In genomic region chr3:58422756-58423324, GRCh38 we compare ENCODE assay signal across 10 cellular contexts. TPM values are rescaled to one million over a fixed set of nuclear protein-coding genes. Genes with fewer than 3 reads are reported as not detected.
DNase-seq lines count a peak whose midpoint lies in the region; ATAC-seq and TF ChIP-seq lines count a peak whose summit lies in the region.
"Had no signal": no experiment of that assay in that cellular context is flagged by ENCODE, and none has a peak within 500 bp of the region (broad histone marks: within the 10 kb centered on the region; RNA-seq: fewer than 3 reads in every experiment).

No MANE protein-coding gene starts in this region.

- H3K27ac ChIP-seq in CD4-positive, alpha-beta T cell (ENCODE audit: low read depth, low read length) = no peak overlapping the region
- H3K27ac ChIP-seq: neutrophil had no signal

- intact Hi-C loops in CD4-positive, alpha-beta T cell (cut with DNase I, micrococcal nuclease) = loop anchor here in 1 of 2 experiments (10.0 kb wide), 1 partner anchor 418 kb away; the partner anchor contains the start of gene FLNB

- no peaks in the 10 kb centered on the region for H3K4me1 Mint-ChIP-seq in CD4-positive, alpha-beta T cell (ENCODE audit: low read depth)
- no peaks in the 10 kb centered on the region for H3K4me1 Mint-ChIP-seq in mesothelial cell of epicardium

- H3K4me3 Mint-ChIP-seq in CD4-positive, alpha-beta T cell = no peak overlapping the region
- H3K4me3 Mint-ChIP-seq in mesothelial cell of epicardium = no peak overlapping the region

- 0 out of 2 replicates have a peak, but pooled peaks have one; percentile 36 for TF ChIP-seq RAD21 in Ishikawa (IDR thresholded peaks at IDR 0.05; ENCODE audit: low read depth)

- no peaks in the 10 kb centered on the region for H3K27me3 Mint-ChIP-seq in CD4-positive, alpha-beta T cell
- no peaks in the 10 kb centered on the region for H3K27me3 Mint-ChIP-seq in mesothelial cell of epicardium (ENCODE audit: low read depth)

- H3K36me3 Mint-ChIP-seq in CD4-positive, alpha-beta T cell (ENCODE audit: low read depth) = peaks cover 77% of the 10 kb centered on the region
- H3K36me3 Mint-ChIP-seq in mesothelial cell of epicardium = peaks cover 17% of the 10 kb centered on the region

- no peak for ATAC-seq in CD4-positive, alpha-beta T cell (ENCODE audit: poor library complexity)
- no peak for ATAC-seq in GM19395 (IDR thresholded peaks at IDR 0.05; ENCODE audit: unreplicated experiment)

- CTCF ChIA-PET in CD4-positive, alpha-beta T cell (lab: Charles Lee) = no interaction called here

- H3K9me3 Mint-ChIP-seq in CD4-positive, alpha-beta T cell = no peaks in the 10 kb centered on the region
- no peaks in the 10 kb centered on the region for H3K9me3 Mint-ChIP-seq in mesothelial cell of epicardium

- no peak for TF ChIP-seq EP300 in Ishikawa (IDR thresholded peaks at IDR 0.05; ENCODE audit: borderline replicate concordance)

- no peaks in the 10 kb centered on the region for H3K9me3 ChIP-seq in CD4-positive, alpha-beta T cell (ENCODE audit: control insufficient read depth, low read length)
- H3K9me3 ChIP-seq: neutrophil had no signal

- H3K27ac Mint-ChIP-seq in CD4-positive, alpha-beta T cell = peak overlapping the region; percentile 41
- peak overlapping the region; percentile 26 for H3K27ac Mint-ChIP-seq in mesothelial cell of epicardium

- no peaks in the 10 kb centered on the region for H3K27me3 ChIP-seq in CD4-positive, alpha-beta T cell (ENCODE audit: control insufficient read depth, insufficient read depth, low read length)
- H3K27me3 ChIP-seq: neutrophil had no signal

- TF ChIP-seq CTCF in CD4-positive, alpha-beta T cell (IDR thresholded peaks at IDR 0.05) = no peak
- TF ChIP-seq CTCF in mesothelial cell of epicardium (IDR thresholded peaks at IDR 0.05; ENCODE audit: unreplicated experiment) = no peak

- DNase-seq in CD4-positive, alpha-beta T cell = no peak
- peak; percentile 22 for DNase-seq in dermis blood vessel endothelial cell
- DNase-seq in mesothelial cell of epicardium (ENCODE audit: low spot score in 2 of 2, unreplicated experiment in 2 of 2) = no peak
- no peak for DNase-seq in NK-92 treated with Interleukin-12 subunit alpha and Interleukin-12 subunit beta, amount 100 ng/mL, for 24 hours (lab: John Stamatoyannopoulos, UW)
- DNase-seq in occipital lobe (lab: John Stamatoyannopoulos, UW) = no peak
- DNase-seq in NCI-H2196 treated with DMSO at 0.1 percent for 48 hours (lab: John Stamatoyannopoulos, UW; ENCODE audit: unreplicated experiment) = no peak
- DNase-seq: NCI-H2081 had no signal

- POLR2A ChIA-PET in CD4-positive, alpha-beta T cell (lab: Charles Lee) = no interaction called here

TF ChIP-seq in Ishikawa, 13 proteins besides CTCF, POLR2A, EP300 and RAD21:
- TF ChIP-seq TAF1 (IDR thresholded peaks at IDR 0.05; ENCODE audit: low read depth) (no peak), TCF12 (IDR thresholded peaks at IDR 0.05; ENCODE audit: low read depth) (no peak), NFIC (IDR thresholded peaks at IDR 0.05) (no peak), FOXM1 (IDR thresholded peaks at IDR 0.05; ENCODE audit: borderline replicate concordance, low read depth) (no peak), CREB1 (IDR thresholded peaks at IDR 0.05; ENCODE audit: low read depth) (no peak), CEBPB (IDR thresholded peaks at IDR 0.05) (no peak), EGR1 (IDR thresholded peaks at IDR 0.05) (no peak), USF1 (IDR thresholded peaks at IDR 0.05) (no peak), ZBTB7A (IDR thresholded peaks at IDR 0.05; ENCODE audit: low read depth) (no peak), YY1 (IDR thresholded peaks at IDR 0.05; ENCODE audit: low read depth) (no peak), MAX (IDR thresholded peaks at IDR 0.05) (no peak), TEAD4 (IDR thresholded peaks at IDR 0.05) (no peak), REST (IDR thresholded peaks at IDR 0.05; ENCODE audit: low read depth) (no peak)

RNA-seq across cellular contexts. Expression of gene PDHB, which starts 10.8 kb away (rescaled TPM):
- 10 to 100 TPM; 31.1 to 31.5 TPM for total RNA-seq in CD4-positive, alpha-beta T cell
- 130 and 135 TPM in 2 replicates for total RNA-seq in dermis blood vessel endothelial cell
- 63.1 to 69.4 TPM (median 64.4 TPM) in 3 replicates for total RNA-seq in mesothelial cell of epicardium
- total RNA-seq in occipital lobe = 52.1 TPM
